1 cellular context compared by ENCODE assay signal in the genomic region with DNA sequence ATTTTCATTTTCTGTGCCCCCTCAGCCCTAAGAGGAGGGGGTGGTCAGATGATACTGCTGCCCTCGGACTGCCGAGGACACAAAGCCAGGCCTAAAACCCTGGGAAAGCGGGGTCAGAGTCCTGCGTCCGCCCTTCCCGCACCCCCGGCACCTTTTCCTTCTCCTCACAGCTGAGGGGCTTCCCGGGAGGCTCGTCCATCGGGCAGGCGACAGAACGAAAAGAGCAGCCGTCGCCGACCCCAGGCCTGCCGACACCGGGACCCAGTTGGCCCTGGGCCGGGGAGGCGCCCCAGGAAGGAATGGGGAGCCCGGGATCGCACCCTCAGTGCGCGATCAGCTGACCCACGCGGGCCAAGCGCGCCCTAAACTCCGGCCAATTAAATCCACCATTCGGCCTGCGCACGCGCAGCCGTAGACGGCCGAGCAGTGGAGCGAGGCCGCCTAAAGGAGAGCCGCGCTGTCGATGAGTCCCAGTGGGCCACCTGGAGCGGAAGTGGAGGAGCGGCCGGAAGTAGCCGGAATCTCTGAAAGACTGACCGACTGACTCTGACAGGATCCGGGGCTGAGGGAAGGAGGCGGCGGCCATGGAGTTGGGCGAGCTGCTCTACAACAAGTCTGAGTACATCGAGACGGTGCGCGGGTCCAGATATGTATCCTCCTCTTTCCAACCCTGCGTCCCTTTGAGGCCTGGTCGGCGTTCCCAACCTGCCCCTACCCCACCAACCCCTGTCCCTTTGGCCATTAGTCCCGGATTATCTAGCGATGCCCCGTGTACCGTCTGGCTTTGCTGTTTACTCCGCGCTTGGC.
TF ChIP-seq lines count a peak whose summit lies in the region.

A gene (plus strand): TSS at position 508 of the 807 bp plus-strand sequence. CDS start 77 bp downstream, at position 585.
A gene (minus strand): TSS at position 352 of the 807 bp plus-strand sequence. CDS start 153 bp downstream, at position 199.

TF ChIP-seq in HepG2, 621 proteins besides CTCF, POLR2A, EP300 and RAD21 (continued from another document and continues in another):
- TF ChIP-seq, protein P1, sequence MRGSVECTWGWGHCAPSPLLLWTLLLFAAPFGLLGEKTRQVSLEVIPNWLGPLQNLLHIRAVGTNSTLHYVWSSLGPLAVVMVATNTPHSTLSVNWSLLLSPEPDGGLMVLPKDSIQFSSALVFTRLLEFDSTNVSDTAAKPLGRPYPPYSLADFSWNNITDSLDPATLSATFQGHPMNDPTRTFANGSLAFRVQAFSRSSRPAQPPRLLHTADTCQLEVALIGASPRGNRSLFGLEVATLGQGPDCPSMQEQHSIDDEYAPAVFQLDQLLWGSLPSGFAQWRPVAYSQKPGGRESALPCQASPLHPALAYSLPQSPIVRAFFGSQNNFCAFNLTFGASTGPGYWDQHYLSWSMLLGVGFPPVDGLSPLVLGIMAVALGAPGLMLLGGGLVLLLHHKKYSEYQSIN (CRISPR knock-in tag; IDR thresholded peaks at IDR 0.05; ENCODE audit: borderline replicate concordance), result no peak
- TF ChIP-seq ZNF7 (CRISPR knock-in tag; IDR thresholded peaks at IDR 0.05) (peak; percentile 30; the same call in 1 of the 2 replicates), HDAC6 (IDR thresholded peaks at IDR 0.05; ENCODE audit: low read depth, low read length) (no peak), ZC3H13 (CRISPR knock-in tag; IDR thresholded peaks at IDR 0.05) (0 out of 2 replicates have a peak, but pooled peaks have one; percentile 73), DMAP1 (CRISPR knock-in tag; IDR thresholded peaks at IDR 0.05) (peak; percentile 99), KDM2A (CRISPR knock-in tag; IDR thresholded peaks at IDR 0.05; ENCODE audit: borderline replicate concordance, low read depth) (peak; percentile 94), ATF7 (IDR thresholded peaks at IDR 0.05) (no peak), ATF7 (CRISPR knock-in tag; IDR thresholded peaks at IDR 0.05) (0 out of 2 replicates have a peak, but pooled peaks have one; percentile 60), ZNF629 (CRISPR knock-in tag; conservative IDR thresholded peaks at IDR 0.05) (peak; percentile 52), EED (CRISPR knock-in tag; IDR thresholded peaks at IDR 0.05) (peak; percentile 80), ZNF768 (CRISPR knock-in tag; IDR thresholded peaks at IDR 0.05) (peak; percentile 77; the same call in 1 of the 2 replicates), ZBTB1 (CRISPR knock-in tag; IDR thresholded peaks at IDR 0.05; ENCODE audit: borderline replicate concordance) (no peak), PTBP1 (IDR thresholded peaks at IDR 0.05; ENCODE audit: low read depth, low read length, poor library complexity, severe bottlenecking) (peak; percentile 90), SYNCRIP (IDR thresholded peaks at IDR 0.05; ENCODE audit: insufficient read depth, low read depth, low read length) (no peak)
- TF ChIP-seq, protein P2, sequence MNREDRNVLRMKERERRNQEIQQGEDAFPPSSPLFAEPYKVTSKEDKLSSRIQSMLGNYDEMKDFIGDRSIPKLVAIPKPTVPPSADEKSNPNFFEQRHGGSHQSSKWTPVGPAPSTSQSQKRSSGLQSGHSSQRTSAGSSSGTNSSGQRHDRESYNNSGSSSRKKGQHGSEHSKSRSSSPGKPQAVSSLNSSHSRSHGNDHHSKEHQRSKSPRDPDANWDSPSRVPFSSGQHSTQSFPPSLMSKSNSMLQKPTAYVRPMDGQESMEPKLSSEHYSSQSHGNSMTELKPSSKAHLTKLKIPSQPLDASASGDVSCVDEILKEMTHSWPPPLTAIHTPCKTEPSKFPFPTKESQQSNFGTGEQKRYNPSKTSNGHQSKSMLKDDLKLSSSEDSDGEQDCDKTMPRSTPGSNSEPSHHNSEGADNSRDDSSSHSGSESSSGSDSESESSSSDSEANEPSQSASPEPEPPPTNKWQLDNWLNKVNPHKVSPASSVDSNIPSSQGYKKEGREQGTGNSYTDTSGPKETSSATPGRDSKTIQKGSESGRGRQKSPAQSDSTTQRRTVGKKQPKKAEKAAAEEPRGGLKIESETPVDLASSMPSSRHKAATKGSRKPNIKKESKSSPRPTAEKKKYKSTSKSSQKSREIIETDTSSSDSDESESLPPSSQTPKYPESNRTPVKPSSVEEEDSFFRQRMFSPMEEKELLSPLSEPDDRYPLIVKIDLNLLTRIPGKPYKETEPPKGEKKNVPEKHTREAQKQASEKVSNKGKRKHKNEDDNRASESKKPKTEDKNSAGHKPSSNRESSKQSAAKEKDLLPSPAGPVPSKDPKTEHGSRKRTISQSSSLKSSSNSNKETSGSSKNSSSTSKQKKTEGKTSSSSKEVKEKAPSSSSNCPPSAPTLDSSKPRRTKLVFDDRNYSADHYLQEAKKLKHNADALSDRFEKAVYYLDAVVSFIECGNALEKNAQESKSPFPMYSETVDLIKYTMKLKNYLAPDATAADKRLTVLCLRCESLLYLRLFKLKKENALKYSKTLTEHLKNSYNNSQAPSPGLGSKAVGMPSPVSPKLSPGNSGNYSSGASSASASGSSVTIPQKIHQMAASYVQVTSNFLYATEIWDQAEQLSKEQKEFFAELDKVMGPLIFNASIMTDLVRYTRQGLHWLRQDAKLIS (CRISPR knock-in tag; IDR thresholded peaks at IDR 0.05), result no peak; the same call in 1 of the 2 replicates
- TF ChIP-seq, protein P3, sequence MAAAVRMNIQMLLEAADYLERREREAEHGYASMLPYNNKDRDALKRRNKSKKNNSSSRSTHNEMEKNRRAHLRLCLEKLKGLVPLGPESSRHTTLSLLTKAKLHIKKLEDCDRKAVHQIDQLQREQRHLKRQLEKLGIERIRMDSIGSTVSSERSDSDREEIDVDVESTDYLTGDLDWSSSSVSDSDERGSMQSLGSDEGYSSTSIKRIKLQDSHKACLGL (CRISPR knock-in tag; IDR thresholded peaks at IDR 0.05), result peak; percentile 99
- TF ChIP-seq, protein P4, sequence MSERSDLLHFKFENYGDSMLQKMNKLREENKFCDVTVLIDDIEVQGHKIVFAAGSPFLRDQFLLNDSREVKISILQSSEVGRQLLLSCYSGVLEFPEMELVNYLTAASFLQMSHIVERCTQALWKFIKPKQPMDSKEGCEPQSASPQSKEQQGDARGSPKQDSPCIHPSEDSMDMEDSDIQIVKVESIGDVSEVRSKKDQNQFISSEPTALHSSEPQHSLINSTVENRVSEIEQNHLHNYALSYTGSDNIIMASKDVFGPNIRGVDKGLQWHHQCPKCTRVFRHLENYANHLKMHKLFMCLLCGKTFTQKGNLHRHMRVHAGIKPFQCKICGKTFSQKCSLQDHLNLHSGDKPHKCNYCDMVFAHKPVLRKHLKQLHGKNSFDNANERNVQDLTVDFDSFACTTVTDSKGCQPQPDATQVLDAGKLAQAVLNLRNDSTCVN (CRISPR knock-in tag; IDR thresholded peaks at IDR 0.05; ENCODE audit: borderline replicate concordance), result peak; percentile 78
- TF ChIP-seq, protein P5, sequence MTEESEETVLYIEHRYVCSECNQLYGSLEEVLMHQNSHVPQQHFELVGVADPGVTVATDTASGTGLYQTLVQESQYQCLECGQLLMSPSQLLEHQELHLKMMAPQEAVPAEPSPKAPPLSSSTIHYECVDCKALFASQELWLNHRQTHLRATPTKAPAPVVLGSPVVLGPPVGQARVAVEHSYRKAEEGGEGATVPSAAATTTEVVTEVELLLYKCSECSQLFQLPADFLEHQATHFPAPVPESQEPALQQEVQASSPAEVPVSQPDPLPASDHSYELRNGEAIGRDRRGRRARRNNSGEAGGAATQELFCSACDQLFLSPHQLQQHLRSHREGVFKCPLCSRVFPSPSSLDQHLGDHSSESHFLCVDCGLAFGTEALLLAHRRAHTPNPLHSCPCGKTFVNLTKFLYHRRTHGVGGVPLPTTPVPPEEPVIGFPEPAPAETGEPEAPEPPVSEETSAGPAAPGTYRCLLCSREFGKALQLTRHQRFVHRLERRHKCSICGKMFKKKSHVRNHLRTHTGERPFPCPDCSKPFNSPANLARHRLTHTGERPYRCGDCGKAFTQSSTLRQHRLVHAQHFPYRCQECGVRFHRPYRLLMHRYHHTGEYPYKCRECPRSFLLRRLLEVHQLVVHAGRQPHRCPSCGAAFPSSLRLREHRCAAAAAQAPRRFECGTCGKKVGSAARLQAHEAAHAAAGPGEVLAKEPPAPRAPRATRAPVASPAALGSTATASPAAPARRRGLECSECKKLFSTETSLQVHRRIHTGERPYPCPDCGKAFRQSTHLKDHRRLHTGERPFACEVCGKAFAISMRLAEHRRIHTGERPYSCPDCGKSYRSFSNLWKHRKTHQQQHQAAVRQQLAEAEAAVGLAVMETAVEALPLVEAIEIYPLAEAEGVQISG (CRISPR knock-in tag; IDR thresholded peaks at IDR 0.05), result peak; percentile 97
- TF ChIP-seq, protein P6, sequence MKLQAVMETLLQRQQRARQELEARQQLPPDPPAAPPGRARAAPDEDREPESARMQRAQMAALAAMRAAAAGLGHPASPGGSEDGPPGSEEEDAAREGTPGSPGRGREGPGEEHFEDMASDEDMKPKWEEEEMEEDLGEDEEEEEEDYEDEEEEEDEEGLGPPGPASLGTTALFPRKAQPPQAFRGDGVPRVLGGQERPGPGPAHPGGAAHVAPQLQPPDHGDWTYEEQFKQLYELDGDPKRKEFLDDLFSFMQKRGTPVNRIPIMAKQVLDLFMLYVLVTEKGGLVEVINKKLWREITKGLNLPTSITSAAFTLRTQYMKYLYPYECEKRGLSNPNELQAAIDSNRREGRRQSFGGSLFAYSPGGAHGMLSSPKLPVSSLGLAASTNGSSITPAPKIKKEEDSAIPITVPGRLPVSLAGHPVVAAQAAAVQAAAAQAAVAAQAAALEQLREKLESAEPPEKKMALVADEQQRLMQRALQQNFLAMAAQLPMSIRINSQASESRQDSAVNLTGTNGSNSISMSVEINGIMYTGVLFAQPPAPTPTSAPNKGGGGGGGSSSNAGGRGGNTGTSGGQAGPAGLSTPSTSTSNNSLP (IDR thresholded peaks at IDR 0.05; ENCODE audit: low read depth, low read length), result peak; percentile 90
- TF ChIP-seq, protein P7, sequence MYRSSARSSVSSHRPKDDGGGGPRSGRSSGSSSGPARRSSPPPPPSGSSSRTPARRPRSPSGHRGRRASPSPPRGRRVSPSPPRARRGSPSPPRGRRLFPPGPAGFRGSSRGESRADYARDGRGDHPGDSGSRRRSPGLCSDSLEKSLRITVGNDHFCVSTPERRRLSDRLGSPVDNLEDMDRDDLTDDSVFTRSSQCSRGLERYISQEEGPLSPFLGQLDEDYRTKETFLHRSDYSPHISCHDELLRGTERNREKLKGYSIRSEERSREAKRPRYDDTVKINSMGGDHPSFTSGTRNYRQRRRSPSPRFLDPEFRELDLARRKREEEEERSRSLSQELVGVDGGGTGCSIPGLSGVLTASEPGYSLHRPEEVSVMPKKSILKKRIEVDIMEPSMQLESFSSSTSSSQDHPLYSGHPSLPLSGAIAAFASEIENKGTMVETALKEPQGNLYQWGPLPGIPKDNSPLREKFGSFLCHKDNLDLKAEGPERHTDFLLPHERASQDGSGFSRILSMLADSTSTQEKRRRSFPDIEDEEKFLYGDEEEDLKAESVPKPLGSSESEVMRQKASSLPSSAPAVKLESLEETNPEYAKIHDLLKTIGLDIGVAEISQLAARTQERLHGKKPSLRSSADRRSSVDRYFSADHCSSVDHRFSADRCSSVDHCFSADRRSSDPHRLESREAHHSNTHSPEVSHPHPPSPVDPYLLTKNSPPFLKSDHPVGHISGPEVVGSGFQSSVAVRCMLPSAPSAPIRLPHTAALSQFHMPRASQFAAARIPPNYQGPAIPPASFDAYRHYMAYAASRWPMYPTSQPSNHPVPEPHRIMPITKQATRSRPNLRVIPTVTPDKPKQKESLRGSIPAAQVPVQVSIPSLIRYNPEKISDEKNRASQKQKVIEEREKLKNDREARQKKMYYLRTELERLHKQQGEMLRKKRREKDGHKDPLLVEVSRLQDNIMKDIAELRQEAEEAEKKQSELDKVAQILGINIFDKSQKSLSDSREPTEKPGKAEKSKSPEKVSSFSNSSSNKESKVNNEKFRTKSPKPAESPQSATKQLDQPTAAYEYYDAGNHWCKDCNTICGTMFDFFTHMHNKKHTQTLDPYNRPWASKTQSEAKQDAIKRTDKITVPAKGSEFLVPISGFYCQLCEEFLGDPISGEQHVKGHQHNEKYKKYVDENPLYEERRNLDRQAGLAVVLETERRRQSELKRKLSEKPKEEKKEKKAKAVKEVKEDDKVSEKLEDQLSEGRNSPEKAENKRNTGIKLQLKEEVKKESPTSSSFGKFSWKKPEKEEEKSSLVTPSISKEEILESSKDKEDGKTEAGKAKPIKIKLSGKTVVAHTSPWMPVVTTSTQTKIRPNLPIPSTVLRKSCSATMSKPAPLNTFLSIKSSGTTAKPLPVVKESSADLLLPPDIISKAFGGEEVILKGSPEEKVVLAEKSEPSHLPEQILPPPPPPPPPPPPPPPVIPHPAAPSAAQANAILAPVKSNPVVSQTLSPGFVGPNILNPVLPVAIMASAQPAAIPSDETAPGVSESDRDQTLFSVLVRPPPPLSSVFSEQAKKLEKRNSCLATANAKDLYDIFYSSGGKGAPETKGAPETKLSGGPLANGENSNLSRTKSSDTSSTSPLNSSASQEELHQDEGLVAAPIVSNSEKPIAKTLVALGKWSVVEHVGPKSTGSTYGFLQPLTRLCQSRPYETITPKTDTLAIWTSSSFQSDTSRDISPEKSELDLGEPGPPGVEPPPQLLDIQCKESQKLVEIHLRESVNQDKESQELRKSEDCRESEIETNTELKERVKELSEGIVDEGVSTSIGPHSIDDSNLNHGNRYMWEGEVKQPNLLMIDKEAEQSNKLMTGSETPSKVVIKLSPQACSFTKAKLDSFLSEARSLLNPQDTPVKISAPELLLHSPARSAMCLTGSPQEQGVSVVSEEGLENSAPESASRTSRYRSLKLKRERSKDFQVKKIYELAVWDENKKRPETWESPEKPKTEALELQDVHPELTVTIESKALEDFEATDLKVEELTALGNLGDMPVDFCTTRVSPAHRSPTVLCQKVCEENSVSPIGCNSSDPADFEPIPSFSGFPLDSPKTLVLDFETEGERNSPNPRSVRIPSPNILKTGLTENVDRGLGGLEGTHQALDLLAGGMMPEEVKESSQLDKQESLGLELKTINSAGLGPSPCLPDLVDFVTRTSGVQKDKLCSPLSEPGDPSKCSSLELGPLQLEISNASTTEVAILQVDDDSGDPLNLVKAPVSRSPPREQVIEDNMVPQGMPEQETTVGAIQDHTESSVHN (CRISPR knock-in tag; IDR thresholded peaks at IDR 0.05), result peak; percentile 84; the same call in 1 of the 2 replicates
- TF ChIP-seq, protein P8, sequence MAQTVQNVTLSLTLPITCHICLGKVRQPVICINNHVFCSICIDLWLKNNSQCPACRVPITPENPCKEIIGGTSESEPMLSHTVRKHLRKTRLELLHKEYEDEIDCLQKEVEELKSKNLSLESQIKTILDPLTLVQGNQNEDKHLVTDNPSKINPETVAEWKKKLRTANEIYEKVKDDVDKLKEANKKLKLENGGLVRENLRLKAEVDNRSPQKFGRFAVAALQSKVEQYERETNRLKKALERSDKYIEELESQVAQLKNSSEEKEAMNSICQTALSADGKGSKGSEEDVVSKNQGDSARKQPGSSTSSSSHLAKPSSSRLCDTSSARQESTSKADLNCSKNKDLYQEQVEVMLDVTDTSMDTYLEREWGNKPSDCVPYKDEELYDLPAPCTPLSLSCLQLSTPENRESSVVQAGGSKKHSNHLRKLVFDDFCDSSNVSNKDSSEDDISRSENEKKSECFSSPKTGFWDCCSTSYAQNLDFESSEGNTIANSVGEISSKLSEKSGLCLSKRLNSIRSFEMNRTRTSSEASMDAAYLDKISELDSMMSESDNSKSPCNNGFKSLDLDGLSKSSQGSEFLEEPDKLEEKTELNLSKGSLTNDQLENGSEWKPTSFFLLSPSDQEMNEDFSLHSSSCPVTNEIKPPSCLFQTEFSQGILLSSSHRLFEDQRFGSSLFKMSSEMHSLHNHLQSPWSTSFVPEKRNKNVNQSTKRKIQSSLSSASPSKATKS (CRISPR knock-in tag; IDR thresholded peaks at IDR 0.05), result no peak; the same call in 1 of the 2 replicates
